ENCODE assay signal across 13 cellular contexts in the genomic region with DNA sequence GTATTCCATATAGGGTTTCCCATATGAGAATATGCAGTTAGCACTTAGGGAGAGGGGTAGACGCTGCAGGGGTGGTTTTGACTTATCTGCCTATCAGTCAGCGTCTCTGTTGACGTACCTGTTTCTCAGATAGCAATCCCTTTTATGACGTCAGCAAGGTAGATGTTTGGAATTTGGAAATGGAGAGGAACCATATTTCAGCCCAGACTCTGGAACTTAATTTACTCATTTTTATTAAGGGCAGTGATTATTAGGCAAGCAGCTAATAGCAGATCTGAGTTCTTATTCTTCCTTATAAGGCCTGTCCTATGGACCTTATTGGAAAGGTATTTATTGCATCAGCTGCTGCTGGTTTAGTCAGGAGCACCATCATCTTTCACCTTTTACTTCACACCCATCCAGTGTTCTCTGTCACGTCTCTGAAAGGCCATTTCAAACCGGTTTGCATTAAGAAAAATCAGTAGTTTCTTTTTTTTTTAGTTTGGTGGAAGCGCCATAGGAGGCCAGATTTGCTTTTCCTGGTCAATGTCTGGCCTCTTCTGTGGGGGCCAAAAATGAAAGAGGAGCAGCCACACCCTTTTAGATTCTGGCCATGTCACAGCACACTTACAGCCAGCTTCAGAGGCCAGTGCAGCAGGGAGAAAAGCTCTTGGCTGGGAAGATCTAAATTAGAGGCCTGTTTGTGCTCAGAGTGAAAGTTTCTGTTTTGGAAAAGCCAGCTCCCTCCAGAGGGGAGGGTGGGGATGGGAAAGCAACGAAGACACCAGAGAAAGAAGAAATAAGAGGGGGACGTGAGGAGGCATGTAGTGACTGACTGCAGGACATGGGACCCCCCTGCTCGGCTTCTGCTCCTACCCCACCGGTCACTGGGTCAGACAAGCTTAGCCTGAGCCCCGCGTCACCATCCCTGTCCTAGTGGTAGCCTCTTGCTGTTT.
DNase-seq lines count a peak whose midpoint lies in the region; TF ChIP-seq lines count a peak whose summit lies in the region.
"Had no signal": no experiment of that assay in that cellular context is flagged by ENCODE, and none has a peak within 500 bp of the region (broad histone marks: within the 10 kb centered on the region; RNA-seq: fewer than 3 reads in every experiment).

No MANE protein-coding gene starts in this region.

- H2AFZ ChIP-seq in GM23248 (no peak overlapping the region), hepatocyte (no peak overlapping the region)

- H3K4me1 ChIP-seq in GM23248 (ENCODE audit: insufficient read depth) (peaks cover 25% of the 10 kb centered on the region), hepatocyte (ENCODE audit: insufficient read depth) (peaks cover 43% of the 10 kb centered on the region), subcutaneous abdominal adipose tissue (ENCODE audit: control insufficient read depth in 5 of 5, insufficient read depth in 5 of 5, low read length in 5 of 5) (peaks cover 11 to 62% (median 46%) of the 10 kb centered on the region in 5 donors)

- H3K27me3 Mint-ChIP-seq in activated CD4-positive, alpha-beta memory T cell treated with anti-CD3 and anti-CD28 coated beads, Interleukin-2, amount 10 ng/mL, durations not matched to agents 7 days and 5 days: peaks cover 18% of the 10 kb centered on the region
- H3K27me3 Mint-ChIP-seq: activated naive CD8-positive, alpha-beta T cell; naive B cell had no signal

- H4K20me1 ChIP-seq in GM23248 (ENCODE audit: insufficient read depth): no peaks in the 10 kb centered on the region
- peaks cover 3% of the 10 kb centered on the region for H4K20me1 ChIP-seq in hepatocyte (ENCODE audit: insufficient read depth, poor library complexity, severe bottlenecking)

- no peak for TF ChIP-seq CTCF in hepatocyte (IDR thresholded peaks at IDR 0.05; ENCODE audit: poor library complexity)

- H3K4me1 Mint-ChIP-seq in activated CD4-positive, alpha-beta memory T cell treated with anti-CD3 and anti-CD28 coated beads, Interleukin-2, amount 10 ng/mL, durations not matched to agents 7 days and 5 days: peaks cover 22% of the 10 kb centered on the region

- CTCF ChIA-PET in activated CD4-positive, alpha-beta memory T cell treated with anti-CD3 and anti-CD28 coated beads, Interleukin-2, amount 10 ng/mL, durations not matched to agents 7 days and 5 days (lab: Charles Lee): no interaction called here

- peaks cover 14% of the 10 kb centered on the region; the same call in 1 of the 2 replicates for H3F3A ChIP-seq in GM23248 (ENCODE audit: insufficient read depth)

- H3K36me3 ChIP-seq in GM23248 (ENCODE audit: low read depth) (no peaks in the 10 kb centered on the region), hepatocyte (replicated peaks; ENCODE audit: insufficient read depth, low read depth) (no peaks in the 10 kb centered on the region), subcutaneous abdominal adipose tissue (ENCODE audit: control insufficient read depth in 5 of 5, insufficient read depth in 5 of 5, low read length in 5 of 5) (peaks cover 2 to 21% (median 4%) of the 10 kb centered on the region in 5 donors)

- H3K27me3 ChIP-seq in GM23248 (replicated peaks; ENCODE audit: insufficient read depth) (no peaks in the 10 kb centered on the region), hepatocyte (no peaks in the 10 kb centered on the region), subcutaneous abdominal adipose tissue (ENCODE audit: control insufficient read depth in 5 of 5, insufficient read depth in 4 of 5, low read length in 5 of 5) (no peaks in the 10 kb centered on the region)

- POLR2A ChIA-PET in activated CD4-positive, alpha-beta memory T cell treated with anti-CD3 and anti-CD28 coated beads, Interleukin-2, amount 10 ng/mL, durations not matched to agents 7 days and 5 days (lab: Charles Lee): no interaction called here

- H3K79me2 ChIP-seq in GM23248 (ENCODE audit: insufficient read depth): peaks cover 79% of the 10 kb centered on the region
- peaks cover 76% of the 10 kb centered on the region for H3K79me2 ChIP-seq in hepatocyte

- H3K27ac Mint-ChIP-seq in activated CD4-positive, alpha-beta memory T cell treated with anti-CD3 and anti-CD28 coated beads, Interleukin-2, amount 10 ng/mL, durations not matched to agents 7 days and 5 days: no peak overlapping the region
- H3K27ac Mint-ChIP-seq: activated CD8-positive, alpha-beta T cell treated with anti-CD3 and anti-CD28 coated beads, Interleukin-2, amount 10 ng/mL, durations not matched to agents 7 days and 5 days; activated naive CD8-positive, alpha-beta T cell had no signal

- H3K4me2 ChIP-seq in GM23248 (ENCODE audit: unreplicated experiment): peak overlapping the region; percentile 17
- H3K4me2 ChIP-seq in hepatocyte: no peak overlapping the region

- H3K4me3 Mint-ChIP-seq in activated CD4-positive, alpha-beta memory T cell treated with anti-CD3 and anti-CD28 coated beads, Interleukin-2, amount 10 ng/mL, durations not matched to agents 7 days and 5 days: no peak overlapping the region
- H3K4me3 Mint-ChIP-seq: activated CD8-positive, alpha-beta T cell treated with anti-CD3 and anti-CD28 coated beads, Interleukin-2, amount 10 ng/mL, durations not matched to agents 7 days and 5 days; activated naive CD8-positive, alpha-beta T cell; naive B cell had no signal

- H3K27ac ChIP-seq in GM23248 (peak overlapping the region; percentile 25; the same call in 1 of the 2 replicates), hepatocyte (peak overlapping the region; percentile 88), subcutaneous abdominal adipose tissue (ENCODE audit: low read depth, low read length) (peak overlapping the region; percentile 63)

- no peaks in the 10 kb centered on the region for H3K9me3 ChIP-seq in GM23248 (ENCODE audit: low read depth)
- H3K9me3 ChIP-seq in hepatocyte (ENCODE audit: low read depth): no peaks in the 10 kb centered on the region
- no peaks in the 10 kb centered on the region for H3K9me3 ChIP-seq in subcutaneous abdominal adipose tissue (ENCODE audit: control insufficient read depth in 5 of 5, low read length in 5 of 5)

- peaks cover 11% of the 10 kb centered on the region for H3K36me3 Mint-ChIP-seq in activated CD4-positive, alpha-beta memory T cell treated with anti-CD3 and anti-CD28 coated beads, Interleukin-2, amount 10 ng/mL, durations not matched to agents 7 days and 5 days (ENCODE audit: low read depth)

- H3K9ac ChIP-seq in GM23248 (peak overlapping the region; percentile 34; the same call in 1 of the 2 replicates), subcutaneous abdominal adipose tissue (ENCODE audit: low read length in 5 of 5) (peak overlapping the region in 1 of 5 donors; percentile 20)

- WGBS in GM23248 (ENCODE audit: low coverage in 1 of 2, low lambda C conversion rate in 2 of 2, missing lambda C conversion rate in 2 of 2), 2 experiments: 65 to 73% methylated on average over 12 to 13 of the region's 13 CpGs
- 87% methylated on average over 13 of the region's 13 CpGs for WGBS in hepatocyte (ENCODE audit: low lambda C conversion rate, missing lambda C conversion rate)

- peak; percentile 36 for DNase-seq in GM23248
- peak; percentile 7 for DNase-seq in cerebellum (ENCODE audit: low spot score)
- DNase-seq in hepatocyte (ENCODE audit: low spot score): peak; percentile 14
- no peak for DNase-seq in NCI-H446 (lab: John Stamatoyannopoulos, UW)
- DNase-seq in stimulated activated CD4-positive, alpha-beta T cell treated with anti-CD3 and anti-CD28 coated beads, Interleukin-4, amount 100 ng/mL, for 24 hours: no peak
- DNase-seq in kidney tubule cell (ENCODE audit: low spot score): no peak
- DNase-seq in activated CD4-positive, alpha-beta memory T cell treated with anti-CD3 and anti-CD28 coated beads, Interleukin-2, amount 10 ng/mL, durations not matched to agents 7 days and 5 days: no peak
- DNase-seq: activated CD8-positive, alpha-beta T cell treated with anti-CD3 and anti-CD28 coated beads, Interleukin-2, amount 10 ng/mL, durations not matched to agents 7 days and 5 days; naive B cell; stimulated activated CD4-positive, alpha-beta T cell treated with anti-CD3 and anti-CD28 coated beads, Interleukin-12 subunit alpha, Interleukin-12 subunit beta, amount 100 ng/mL, for 4 hours; T-helper 2 cell had no signal

- in situ Hi-C loops in GM23248 (cut with MboI): no loop called here

- H3K9me2 ChIP-seq in GM23248 (ENCODE audit: insufficient read depth) (no peaks in the 10 kb centered on the region), hepatocyte (replicated peaks; ENCODE audit: insufficient read depth) (no peaks in the 10 kb centered on the region)

- H3K4me3 ChIP-seq in GM23248 (no peak overlapping the region), hepatocyte (no peak overlapping the region), subcutaneous abdominal adipose tissue (ENCODE audit: low read depth in 1 of 5, low read length in 5 of 5) (peak overlapping the region in 1 of 5 donors; percentile 5)

- H3K9me3 Mint-ChIP-seq in activated CD4-positive, alpha-beta memory T cell treated with anti-CD3 and anti-CD28 coated beads, Interleukin-2, amount 10 ng/mL, durations not matched to agents 7 days and 5 days: peaks cover 6% of the 10 kb centered on the region

Comparison
In these comparisons a context has a peak if more than half of its experiments do, and no peak if none do; other contexts are left out.
1. DNase-seq: peak in GM23248 (single experiment), cerebellum (single experiment) and hepatocyte (single experiment); none in NCI-H446 (0 of 2), stimulated activated CD4-positive, alpha-beta T cell treated with anti-CD3 and anti-CD28 coated beads, Interleukin-4, amount 100 ng/mL, for 24 hours (single experiment), kidney tubule cell (single experiment) and activated CD4-positive, alpha-beta memory T cell treated with anti-CD3 and anti-CD28 coated beads, Interleukin-2, amount 10 ng/mL, durations not matched to agents 7 days and 5 days (single experiment).
2. H3K27ac ChIP-seq: peak in every context shown above with its lines; median percentile 88 in hepatocyte; 63 in subcutaneous abdominal adipose tissue; 25 in GM23248.